In the genomic region with DNA sequence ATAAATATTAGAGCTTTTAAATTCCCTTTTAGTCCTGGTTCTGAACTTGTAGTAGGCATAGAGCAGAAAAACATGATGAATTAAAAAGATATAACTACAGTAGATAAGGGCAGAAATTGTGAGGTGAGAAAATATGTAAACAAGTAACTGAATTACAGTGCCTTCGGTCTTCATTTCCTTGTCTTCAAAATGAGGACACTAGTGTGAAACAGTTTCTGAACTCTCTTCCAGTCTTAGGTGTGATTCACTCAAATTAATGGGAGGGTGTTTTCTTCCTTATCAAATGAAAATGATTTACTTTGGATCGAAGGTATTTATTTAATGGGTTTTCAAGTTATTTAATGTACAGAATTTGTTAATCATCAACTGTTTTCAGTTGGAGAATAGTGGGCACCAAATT, we compare ENCODE assay signal across 10 cellular contexts. TPM values are rescaled to one million over a fixed set of nuclear protein-coding genes. Genes with fewer than 3 reads are reported as not detected.
A peak's percentile ranks its signal among the peaks of the same experiment; 100 is the strongest.
DNase-seq lines count a peak whose midpoint lies in the region; ATAC-seq and TF ChIP-seq lines count a peak whose summit lies in the region.
"Had no signal": no experiment of that assay in that cellular context is flagged by ENCODE, and none has a peak within 500 bp of the region (broad histone marks: within the 10 kb centered on the region; RNA-seq: fewer than 3 reads in every experiment).

No MANE protein-coding gene starts in this region.

- H3K4me1 Mint-ChIP-seq in T-helper 1 cell treated with Interleukin-12 subunit alpha and Interleukin-12 subunit beta and Interleukin-4 antibody, amounts not matched to agents 30 μg/mL and 1 μg/mL, for 36 hours (ENCODE audit: low read depth): peaks cover 5% of the 10 kb centered on the region

- H3K27ac ChIP-seq in mammary epithelial cell (ENCODE audit: insufficient read depth, low read depth, low read length) (peak overlapping the region; percentile 90), suprapubic skin (peak overlapping the region; percentile 93)

- H3K36me3 ChIP-seq in mammary epithelial cell (ENCODE audit: insufficient read depth, low read length) (peaks cover 2% of the 10 kb centered on the region), suprapubic skin (no peaks in the 10 kb centered on the region)

- CTCF ChIA-PET in mammary epithelial cell (lab: Charles Lee; ENCODE audit: low non-redundant PET): interaction anchor here (0.6 kb wide), 1 partner anchor 747 kb away, joined by 8 read pairs; no protein-coding TSS in a partner anchor

- TF ChIP-seq POLR2A in suprapubic skin (IDR thresholded peaks at IDR 0.05): no peak

- H2AFZ ChIP-seq in mammary epithelial cell (ENCODE audit: low read depth, low read length): no peak overlapping the region

- dilution Hi-C loops in mammary epithelial cell (cut with HindIII; ENCODE audit: low sequenced_read_pairs): no loop called here

- no peak overlapping the region for H3K27ac Mint-ChIP-seq in T-helper 1 cell treated with Interleukin-12 subunit alpha and Interleukin-12 subunit beta and Interleukin-4 antibody, amounts not matched to agents 30 μg/mL and 1 μg/mL, for 36 hours
- H3K27ac Mint-ChIP-seq: naive thymus-derived CD4-positive, alpha-beta T cell had no signal

- in situ Hi-C loops in mammary epithelial cell (cut with MboI; ENCODE audit: low sequenced_read_pairs in 2 of 2): no loop called here

- H3K4me3 Mint-ChIP-seq in T-helper 1 cell treated with Interleukin-12 subunit alpha and Interleukin-12 subunit beta and Interleukin-4 antibody, amounts not matched to agents 30 μg/mL and 1 μg/mL, for 36 hours: peak overlapping the region; percentile 60

- H3K9me3 ChIP-seq in mammary epithelial cell (replicated peaks; ENCODE audit: insufficient read depth, low read length) (no peaks in the 10 kb centered on the region), suprapubic skin (no peaks in the 10 kb centered on the region)

- no peaks in the 10 kb centered on the region for H4K20me1 ChIP-seq in mammary epithelial cell (ENCODE audit: insufficient read depth, low read length)

- no peak for TF ChIP-seq EP300 in suprapubic skin (IDR thresholded peaks at IDR 0.05)

- no peak for DNase-seq in T-helper 1 cell
- no peak for DNase-seq in mammary epithelial cell
- DNase-seq in left kidney (ENCODE audit: low read depth, low spot score): peak; percentile 17
- no peak for DNase-seq in suprapubic skin (ENCODE audit: low spot score in 2 of 2)
- no peak for DNase-seq in DMS153 treated with DMSO at 0.1 percent for 48 hours (lab: John Stamatoyannopoulos, UW; ENCODE audit: unreplicated experiment)
- DNase-seq in stimulated activated CD4-positive, alpha-beta T cell treated with anti-CD3 and anti-CD28 coated beads, Interleukin-12 subunit alpha, Interleukin-12 subunit beta, amount 100 ng/mL, for 4 hours: no peak
- DNase-seq: activated effector memory CD4-positive, alpha-beta T cell treated with Interleukin-2 at 50 U/mL for 16 hours; naive thymus-derived CD4-positive, alpha-beta T cell had no signal

- H3K27me3 ChIP-seq in mammary epithelial cell (ENCODE audit: insufficient read depth, low read length) (no peaks in the 10 kb centered on the region), suprapubic skin (no peaks in the 10 kb centered on the region)

- H3K9me3 Mint-ChIP-seq in T-helper 1 cell treated with Interleukin-12 subunit alpha and Interleukin-12 subunit beta and Interleukin-4 antibody, amounts not matched to agents 30 μg/mL and 1 μg/mL, for 36 hours: no peaks in the 10 kb centered on the region

- no peaks in the 10 kb centered on the region for H3K36me3 Mint-ChIP-seq in T-helper 1 cell treated with Interleukin-12 subunit alpha and Interleukin-12 subunit beta and Interleukin-4 antibody, amounts not matched to agents 30 μg/mL and 1 μg/mL, for 36 hours (ENCODE audit: low read depth)
- H3K36me3 Mint-ChIP-seq: naive thymus-derived CD4-positive, alpha-beta T cell had no signal

- H3K4me3 ChIP-seq in mammary epithelial cell (replicated peaks in 1 of 3; ENCODE audit: insufficient read depth in 1 of 3, low read depth in 2 of 3, low read length in 3 of 3): peak overlapping the region; percentile 72 to 99 (median 93)
- H3K4me3 ChIP-seq in suprapubic skin: peak overlapping the region; percentile 97

- H3K9ac ChIP-seq in mammary epithelial cell (ENCODE audit: insufficient read depth, low read length): peak overlapping the region; percentile 90

- 19% methylated on average over 2 of the region's 2 CpGs for WGBS in mammary epithelial cell (ENCODE audit: low coverage, missing lambda C conversion rate)
- WGBS in suprapubic skin: 34% methylated on average over 2 of the region's 2 CpGs

- intact Hi-C loops in mammary epithelial cell (cut with micrococcal nuclease): loop anchor here (1.0 to 10.0 kb wide), 3 partner anchors 39 to 494 kb away; partner anchors contain the start of gene PKP2

- peaks cover 45% of the 10 kb centered on the region for H3K27me3 Mint-ChIP-seq in T-helper 1 cell treated with Interleukin-12 subunit alpha and Interleukin-12 subunit beta and Interleukin-4 antibody, amounts not matched to agents 30 μg/mL and 1 μg/mL, for 36 hours (ENCODE audit: low read depth)

- peaks cover 61% of the 10 kb centered on the region for H3K79me2 ChIP-seq in mammary epithelial cell (ENCODE audit: insufficient read depth, low read length)

- no peak for TF ChIP-seq CTCF in mammary epithelial cell (conservative IDR thresholded peaks at IDR 0.05 in 1 of 2, IDR thresholded peaks at IDR 0.05 in 1 of 2; ENCODE audit: extremely low read depth in 1 of 2, insufficient read depth in 1 of 2, low read depth in 1 of 2, low read length in 2 of 2)
- no peak for TF ChIP-seq CTCF in suprapubic skin (IDR thresholded peaks at IDR 0.05)

- peak overlapping the region; percentile 86 for H3K4me2 ChIP-seq in mammary epithelial cell (ENCODE audit: insufficient read depth, low read depth, low read length)

- peaks cover 21% of the 10 kb centered on the region for H3K4me1 ChIP-seq in mammary epithelial cell (ENCODE audit: insufficient read depth, low read length)
- H3K4me1 ChIP-seq in suprapubic skin: peaks cover 23% of the 10 kb centered on the region

- no peak for ATAC-seq in HG03097 (IDR thresholded peaks at IDR 0.05; ENCODE audit: low FRiP score, unreplicated experiment)
- ATAC-seq: naive thymus-derived CD4-positive, alpha-beta T cell had no signal

- BruUV-seq in mammary epithelial cell (replicated peaks; lab: Mats Ljungman, UMichigan): no TSS peak

RNA-seq across cellular contexts. Expression of gene FGD4, which starts 1.5 kb away (rescaled TPM):
- 10 to 100 TPM; 20.8 to 35.3 TPM for total RNA-seq in mammary epithelial cell
- 11.1 TPM for polyA plus RNA-seq in mammary epithelial cell
- polyA minus RNA-seq in mammary epithelial cell: 62.7 TPM
- total RNA-seq in suprapubic skin: 10 to 100 TPM; 42.6 to 69.4 (median 47.3) TPM
